ENCODE assay signal across 11 cellular contexts in genomic region chr2:153770359-153770991, GRCh38.
DNase-seq lines count a peak whose midpoint lies in the region; ATAC-seq, FAIRE-seq and TF ChIP-seq lines count a peak whose summit lies in the region.
"Had no signal": no experiment of that assay in that cellular context is flagged by ENCODE, and none has a peak within 500 bp of the region (broad histone marks: within the 10 kb centered on the region; RNA-seq: fewer than 3 reads in every experiment).

No MANE protein-coding gene starts in this region.

- H3K9me3 Mint-ChIP-seq in T-helper 2 cell treated with Interferon-gamma antibody and Interleukin-4, amounts not matched to agents 5 μg/mL and 100 μg/mL, for 36 hours: peaks cover 49% of the 10 kb centered on the region

- intact Hi-C loops in HepG2 (cut with micrococcal nuclease; ENCODE audit: unreplicated experiment): loop anchor here (1.0 kb wide), 1 partner anchor 605 kb away; no protein-coding TSS in a partner anchor
- intact Hi-C loops in right lobe of liver (cut with DNase I): no loop called here
- intact Hi-C loops in prostate gland (cut with DNase I): no loop called here

- H3K27ac ChIP-seq in HepG2 (ENCODE audit: extremely low read length, insufficient read depth, low read length): no peak overlapping the region
- no peak overlapping the region for H3K27ac ChIP-seq in right lobe of liver
- no peak overlapping the region for H3K27ac ChIP-seq in OCI-LY3 (ENCODE audit: low read length)
- H3K27ac ChIP-seq in hepatocyte: no peak overlapping the region
- no peak overlapping the region for H3K27ac ChIP-seq in prostate gland
- no peak overlapping the region for H3K27ac ChIP-seq in Peyer's patch
- H3K27ac ChIP-seq: SJSA1 had no signal

- no peak for FAIRE-seq in HepG2 (lab: Jason Lieb, UNC)

- no peak for TF ChIP-seq RAD21 in HepG2 (CRISPR knock-in tag; IDR thresholded peaks at IDR 0.05)

- no TSS peak for BruUV-seq in HepG2 (replicated peaks; lab: Mats Ljungman, UMichigan)

- TF ChIP-seq POLR2A in HepG2 (IDR thresholded peaks at IDR 0.05; ENCODE audit: insufficient read depth in 1 of 2, low read depth in 2 of 2, low read length in 2 of 2) (no peak), right lobe of liver (IDR thresholded peaks at IDR 0.05) (no peak), prostate gland (IDR thresholded peaks at IDR 0.05) (no peak), Peyer's patch (IDR thresholded peaks at IDR 0.05) (no peak)

- H3K27me3 ChIP-seq in HepG2 (ENCODE audit: control insufficient read depth in 1 of 2, insufficient read depth in 2 of 2, low read length in 2 of 2) (no peaks in the 10 kb centered on the region), right lobe of liver (no peaks in the 10 kb centered on the region), OCI-LY3 (ENCODE audit: low read depth, low read length) (no peaks in the 10 kb centered on the region), hepatocyte (no peaks in the 10 kb centered on the region), prostate gland (replicated peaks; ENCODE audit: insufficient read depth) (no peaks in the 10 kb centered on the region), Peyer's patch (no peaks in the 10 kb centered on the region)
- H3K27me3 ChIP-seq: SJSA1 had no signal

- in situ Hi-C loops in HepG2 (cut with HindIII; ENCODE audit: extremely low pct_ligation_motif_present, low pct_unique_long_range_greater_than_20kb): no loop called here

- TF ChIP-seq EP300 in HepG2 (IDR thresholded peaks at IDR 0.05; ENCODE audit: low read depth in 2 of 2, low read length in 2 of 2) (no peak), HepG2 (CRISPR knock-in tag; IDR thresholded peaks at IDR 0.05; ENCODE audit: borderline replicate concordance) (no peak)

- no peaks in the 10 kb centered on the region for H4K20me1 ChIP-seq in HepG2 (ENCODE audit: insufficient read depth, low read length)
- H4K20me1 ChIP-seq in OCI-LY3 (ENCODE audit: insufficient read depth, low read length): no peaks in the 10 kb centered on the region
- no peaks in the 10 kb centered on the region for H4K20me1 ChIP-seq in hepatocyte (ENCODE audit: insufficient read depth, poor library complexity, severe bottlenecking)

- CTCF ChIA-PET in HepG2 (lab: Yijun Ruan, JAX; ENCODE audit: low intra/inter-chr PET ratio, low total read pairs): no interaction called here

- 12% methylated on average over 4 of the region's 4 CpGs for WGBS in HepG2 (ENCODE audit: low lambda C conversion rate)
- 38% methylated on average over 3 of the region's 4 CpGs for WGBS in right lobe of liver (ENCODE audit: insufficient coverage, low coverage, low lambda C conversion rate, missing lambda C conversion rate)
- WGBS in hepatocyte (ENCODE audit: low lambda C conversion rate, missing lambda C conversion rate): 50% methylated on average over 4 of the region's 4 CpGs
- WGBS in prostate gland: 66% methylated on average over 4 of the region's 4 CpGs

- H3K36me3 Mint-ChIP-seq in T-helper 2 cell treated with Interferon-gamma antibody and Interleukin-4, amounts not matched to agents 5 μg/mL and 100 μg/mL, for 36 hours (ENCODE audit: low read depth): no peaks in the 10 kb centered on the region

- H3K27me3 Mint-ChIP-seq in T-helper 2 cell treated with Interferon-gamma antibody and Interleukin-4, amounts not matched to agents 5 μg/mL and 100 μg/mL, for 36 hours (ENCODE audit: low read depth): no peaks in the 10 kb centered on the region

- H2AFZ ChIP-seq in HepG2 (ENCODE audit: low read length): no peak overlapping the region
- H2AFZ ChIP-seq in OCI-LY3 (ENCODE audit: low read depth, low read length): no peak overlapping the region
- no peak overlapping the region for H2AFZ ChIP-seq in hepatocyte

- TF ChIP-seq CTCF in HepG2 (CRISPR knock-in tag; IDR thresholded peaks at IDR 0.05) (peak; percentile 42), right lobe of liver (IDR thresholded peaks at IDR 0.05) (no peak), OCI-LY3 (IDR thresholded peaks at IDR 0.05; ENCODE audit: low read depth, low read length) (peak; percentile 30), hepatocyte (IDR thresholded peaks at IDR 0.05; ENCODE audit: poor library complexity) (peak; percentile 31), prostate gland (IDR thresholded peaks at IDR 0.05) (no peak), Peyer's patch (IDR thresholded peaks at IDR 0.05) (peak in 3 of 6 experiments; percentile 61 to 67 (median 66))

- H3K27ac Mint-ChIP-seq in T-helper 2 cell treated with Interferon-gamma antibody and Interleukin-4, amounts not matched to agents 5 μg/mL and 100 μg/mL, for 36 hours: no peak overlapping the region

- H3K4me1 Mint-ChIP-seq in T-helper 2 cell treated with Interferon-gamma antibody and Interleukin-4, amounts not matched to agents 5 μg/mL and 100 μg/mL, for 36 hours (ENCODE audit: low read depth): no peaks in the 10 kb centered on the region

- H3K4me1 ChIP-seq in HepG2 (ENCODE audit: insufficient read depth, low read length): no peaks in the 10 kb centered on the region
- no peaks in the 10 kb centered on the region for H3K4me1 ChIP-seq in right lobe of liver
- no peaks in the 10 kb centered on the region for H3K4me1 ChIP-seq in OCI-LY3 (ENCODE audit: low read length)
- H3K4me1 ChIP-seq in hepatocyte (ENCODE audit: insufficient read depth): no peaks in the 10 kb centered on the region
- H3K4me1 ChIP-seq in prostate gland (replicated peaks): no peaks in the 10 kb centered on the region
- H3K4me1 ChIP-seq in Peyer's patch: no peaks in the 10 kb centered on the region
- H3K4me1 ChIP-seq: SJSA1 had no signal

- H3K9me2 ChIP-seq in hepatocyte (replicated peaks; ENCODE audit: insufficient read depth): no peaks in the 10 kb centered on the region

- peaks cover 72% of the 10 kb centered on the region for H3K9me3 ChIP-seq in HepG2 (ENCODE audit: low read length)
- H3K9me3 ChIP-seq in right lobe of liver: no peaks in the 10 kb centered on the region
- H3K9me3 ChIP-seq in OCI-LY3 (ENCODE audit: insufficient read depth, low read length): peaks cover 9% of the 10 kb centered on the region; the same call in 1 of the 2 replicates
- peaks cover 7% of the 10 kb centered on the region for H3K9me3 ChIP-seq in hepatocyte (ENCODE audit: low read depth)
- no peaks in the 10 kb centered on the region for H3K9me3 ChIP-seq in prostate gland
- H3K9me3 ChIP-seq in Peyer's patch: no peaks in the 10 kb centered on the region

- POLR2A ChIA-PET in HepG2 (lab: Yijun Ruan, JAX): no interaction called here

- DNase-seq in HepG2 (ENCODE audit: low spot score): no peak
- no peak for DNase-seq in right lobe of liver
- no peak for DNase-seq in hepatocyte (ENCODE audit: low spot score)
- no peak for DNase-seq in islet precursor cell
- DNase-seq in T-helper 2 cell treated with Interferon-gamma antibody and Interleukin-4, amounts not matched to agents 5 μg/mL and 100 μg/mL, for 36 hours (ENCODE audit: low spot score): no peak
- DNase-seq in prostate gland (ENCODE audit: low spot score): no peak
- DNase-seq in Peyer's patch: no peak
- DNase-seq: activated T-cell treated with anti-CD3 and anti-CD28 coated beads, Interleukin-2, amount 50 U/mL, for 4 hours had no signal

- peak; percentile 61; the same call in 2 of the 3 replicates for ATAC-seq in HepG2
- ATAC-seq in right lobe of liver: no peak
- ATAC-seq: activated CD4-positive, CD25-positive, alpha-beta regulatory T cell treated with anti-CD3 and anti-CD28 coated beads, Interleukin-2, amount 50 U/mL, for 24 hours; activated T-cell treated with anti-CD3 and anti-CD28 coated beads, Interleukin-2, amount 50 U/mL, for 4 hours had no signal

- H3K36me3 ChIP-seq in HepG2 (replicated peaks in 1 of 2; ENCODE audit: control insufficient read depth in 1 of 2, insufficient read depth in 2 of 2, low read length in 2 of 2): no peaks in the 10 kb centered on the region
- H3K36me3 ChIP-seq in right lobe of liver: no peaks in the 10 kb centered on the region
- H3K36me3 ChIP-seq in OCI-LY3 (replicated peaks; ENCODE audit: low read depth, low read length): peaks cover 3% of the 10 kb centered on the region
- no peaks in the 10 kb centered on the region for H3K36me3 ChIP-seq in hepatocyte (replicated peaks; ENCODE audit: insufficient read depth, low read depth)
- H3K36me3 ChIP-seq in prostate gland: no peaks in the 10 kb centered on the region
- H3K36me3 ChIP-seq in Peyer's patch: no peaks in the 10 kb centered on the region
- H3K36me3 ChIP-seq: SJSA1 had no signal

- H3K4me2 ChIP-seq in HepG2 (ENCODE audit: low read depth, low read length) (no peak overlapping the region), OCI-LY3 (ENCODE audit: low read length) (no peak overlapping the region), hepatocyte (no peak overlapping the region)

- H3K79me2 ChIP-seq in HepG2 (ENCODE audit: insufficient read depth, low read length) (no peaks in the 10 kb centered on the region), OCI-LY3 (ENCODE audit: low read length) (no peaks in the 10 kb centered on the region), hepatocyte (no peaks in the 10 kb centered on the region)

- H3K4me3 ChIP-seq in HepG2 (replicated peaks in 1 of 3; ENCODE audit: insufficient read depth in 1 of 3, low read depth in 2 of 3, low read length in 3 of 3): no peak overlapping the region
- H3K4me3 ChIP-seq in right lobe of liver: no peak overlapping the region
- H3K4me3 ChIP-seq in OCI-LY3 (ENCODE audit: low read length): no peak overlapping the region
- no peak overlapping the region for H3K4me3 ChIP-seq in hepatocyte
- no peak overlapping the region for H3K4me3 ChIP-seq in prostate gland
- no peak overlapping the region for H3K4me3 ChIP-seq in Peyer's patch
- H3K4me3 ChIP-seq: SJSA1 had no signal

- no peak overlapping the region for H3K4me3 Mint-ChIP-seq in T-helper 2 cell treated with Interferon-gamma antibody and Interleukin-4, amounts not matched to agents 5 μg/mL and 100 μg/mL, for 36 hours
- H3K4me3 Mint-ChIP-seq: activated T-cell treated with anti-CD3 and anti-CD28 coated beads, Interleukin-2, amount 50 U/mL, for 4 hours had no signal

- no peak overlapping the region for H3K9ac ChIP-seq in HepG2 (ENCODE audit: insufficient read depth, low read depth, low read length)
- H3K9ac ChIP-seq in OCI-LY3 (ENCODE audit: low read length): no peak overlapping the region

TF ChIP-seq in HepG2, 621 proteins besides CTCF, POLR2A, EP300 and RAD21 (continues in another document):
- TF ChIP-seq ZUFSP (CRISPR knock-in tag; IDR thresholded peaks at IDR 0.05; ENCODE audit: borderline replicate concordance): no peak
- no peak for TF ChIP-seq HNF4A (CRISPR knock-in tag; IDR thresholded peaks at IDR 0.05)
- peak; percentile 33; the same call in 1 of the 2 replicates for TF ChIP-seq SMC3 (IDR thresholded peaks at IDR 0.05; ENCODE audit: low read length)

Comparison
In these comparisons a context has a peak if more than half of its experiments do, and no peak if none do; other contexts are left out.
1. CTCF ChIP-seq: peak in HepG2 (single experiment), OCI-LY3 (single experiment) and hepatocyte (single experiment); none in right lobe of liver (0 of 4) and prostate gland (0 of 4).